In the genomic region with DNA sequence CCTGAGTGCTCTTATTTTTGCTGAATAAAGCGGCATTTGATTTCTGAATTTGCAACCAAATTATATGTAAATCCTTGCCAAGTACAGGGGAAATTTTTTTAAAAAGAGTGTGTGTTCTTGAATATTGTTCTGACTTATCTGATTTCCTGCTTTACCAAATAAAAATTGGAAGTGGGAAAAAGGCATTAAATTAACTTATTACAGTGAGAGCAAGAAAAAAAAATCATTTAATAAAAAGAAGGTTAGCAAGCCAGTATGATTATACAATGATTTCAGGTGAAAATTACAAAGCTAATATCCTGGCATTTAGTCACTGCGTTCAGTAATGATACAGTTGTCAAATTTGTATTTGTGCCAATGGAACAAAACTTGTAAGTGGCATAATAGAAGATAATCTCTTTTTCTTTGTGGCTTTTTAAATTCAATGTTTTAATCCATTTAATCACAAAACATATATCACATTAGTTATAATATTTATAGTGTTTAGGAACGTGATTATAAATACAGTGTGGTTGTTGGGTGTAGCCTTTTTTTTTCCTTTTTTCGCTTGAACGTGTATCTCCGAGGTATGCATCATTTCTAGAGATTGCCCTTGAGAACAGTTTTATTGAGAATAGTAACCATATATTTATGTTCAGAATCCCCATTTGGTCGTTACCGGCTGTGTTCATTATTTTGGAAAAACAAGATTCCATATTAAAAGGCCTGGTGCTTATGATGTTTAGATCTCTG, we compare ENCODE assay signal across 9 cellular contexts.
A peak's percentile ranks its signal among the peaks of the same experiment; 100 is the strongest.
DNase-seq lines count a peak whose midpoint lies in the region; ATAC-seq and TF ChIP-seq lines count a peak whose summit lies in the region.
"Had no signal": no experiment of that assay in that cellular context is flagged by ENCODE, and none has a peak within 500 bp of the region (broad histone marks: within the 10 kb centered on the region; RNA-seq: fewer than 3 reads in every experiment).

No MANE protein-coding gene starts in this region.

- no peaks in the 10 kb centered on the region for H3K36me3 ChIP-seq in tibial nerve

- no peak for TF ChIP-seq CTCF in tibial nerve (IDR thresholded peaks at IDR 0.05)

- 15% methylated on average over 8 of the region's 8 CpGs for WGBS in tibial nerve, 2 donors

- peaks cover 1 to 2% of the 10 kb centered on the region in 2 donors for H3K36me3 Mint-ChIP-seq in activated T-cell treated with anti-CD3 and anti-CD28 coated beads, Interleukin-2, amount 50 U/mL, for 72 hours (ENCODE audit: insufficient read depth in 2 of 2)
- H3K36me3 Mint-ChIP-seq in activated T-helper 2 cell treated with anti-CD3 and anti-CD28 coated beads, Interferon-gamma antibody, Interleukin-2, Interleukin-4, amounts not matched to agents 10 μg/mL and 5 μg/mL and 100 μg/mL, durations not matched to agents 14 hours and 24 hours and 36 hours (ENCODE audit: low read depth), result peaks cover 5% of the 10 kb centered on the region

- peak overlapping the region; percentile 78 to 95 (median 90) for H3K4me3 ChIP-seq in tibial nerve

- H3K27ac ChIP-seq in layer of hippocampus (ENCODE audit: low read depth, low read length) (peak overlapping the region; percentile 98), tibial nerve (peak overlapping the region; percentile 95 to 100 (median 98))

- intact Hi-C loops in activated T-helper 2 cell treated with anti-CD3 and anti-CD28 coated beads, Interferon-gamma antibody, Interleukin-2, Interleukin-4, amounts not matched to agents 10 μg/mL and 5 μg/mL and 100 μg/mL, durations not matched to agents 14 hours and 24 hours and 36 hours (cut with micrococcal nuclease), result no loop called here

- TF ChIP-seq EP300 in tibial nerve (IDR thresholded peaks at IDR 0.05), result no peak

- no peak for ATAC-seq in activated T-cell treated with anti-CD3 and anti-CD28 coated beads, Interleukin-2, amount 50 U/mL, for 72 hours (replicated peaks in 1 of 2)
- no peak for ATAC-seq in GM18511 (IDR thresholded peaks at IDR 0.05; ENCODE audit: unreplicated experiment)

- no peaks in the 10 kb centered on the region for H3K9me3 ChIP-seq in tibial nerve

- peak overlapping the region; percentile 88 to 90 for H3K4me3 Mint-ChIP-seq in activated T-cell treated with anti-CD3 and anti-CD28 coated beads, Interleukin-2, amount 50 U/mL, for 72 hours
- H3K4me3 Mint-ChIP-seq in activated T-helper 2 cell treated with anti-CD3 and anti-CD28 coated beads, Interferon-gamma antibody, Interleukin-2, Interleukin-4, amounts not matched to agents 10 μg/mL and 5 μg/mL and 100 μg/mL, durations not matched to agents 14 hours and 24 hours and 36 hours (ENCODE audit: low read depth), result peak overlapping the region; percentile 81

- peaks cover 40% of the 10 kb centered on the region for H3K4me1 Mint-ChIP-seq in activated T-cell treated with anti-CD3 and anti-CD28 coated beads, Interleukin-2, amount 50 U/mL, for 72 hours (ENCODE audit: low read depth)
- peaks cover 27% of the 10 kb centered on the region for H3K4me1 Mint-ChIP-seq in activated T-helper 2 cell treated with anti-CD3 and anti-CD28 coated beads, Interferon-gamma antibody, Interleukin-2, Interleukin-4, amounts not matched to agents 10 μg/mL and 5 μg/mL and 100 μg/mL, durations not matched to agents 14 hours and 24 hours and 36 hours (ENCODE audit: low read depth)

- peaks cover 0 to 51% (median 38%) of the 10 kb centered on the region in 4 donors for H3K4me1 ChIP-seq in tibial nerve

- no peaks in the 10 kb centered on the region for H3K27me3 Mint-ChIP-seq in activated T-cell treated with anti-CD3 and anti-CD28 coated beads, Interleukin-2, amount 50 U/mL, for 72 hours (ENCODE audit: low read depth)
- H3K27me3 Mint-ChIP-seq in activated T-helper 2 cell treated with anti-CD3 and anti-CD28 coated beads, Interferon-gamma antibody, Interleukin-2, Interleukin-4, amounts not matched to agents 10 μg/mL and 5 μg/mL and 100 μg/mL, durations not matched to agents 14 hours and 24 hours and 36 hours (ENCODE audit: low read depth), result no peaks in the 10 kb centered on the region

- H3K9me3 Mint-ChIP-seq in activated T-cell treated with anti-CD3 and anti-CD28 coated beads, Interleukin-2, amount 50 U/mL, for 72 hours, result no peaks in the 10 kb centered on the region
- H3K9me3 Mint-ChIP-seq in activated T-helper 2 cell treated with anti-CD3 and anti-CD28 coated beads, Interferon-gamma antibody, Interleukin-2, Interleukin-4, amounts not matched to agents 10 μg/mL and 5 μg/mL and 100 μg/mL, durations not matched to agents 14 hours and 24 hours and 36 hours, result no peaks in the 10 kb centered on the region

- no peak overlapping the region for H3K27ac Mint-ChIP-seq in activated T-cell treated with anti-CD3 and anti-CD28 coated beads, Interleukin-2, amount 50 U/mL, for 72 hours
- H3K27ac Mint-ChIP-seq in activated T-helper 2 cell treated with anti-CD3 and anti-CD28 coated beads, Interferon-gamma antibody, Interleukin-2, Interleukin-4, amounts not matched to agents 10 μg/mL and 5 μg/mL and 100 μg/mL, durations not matched to agents 14 hours and 24 hours and 36 hours, result peak overlapping the region; percentile 92

- DNase-seq in activated T-cell treated with anti-CD3 and anti-CD28 coated beads, Interleukin-2, amount 50 U/mL, for 72 hours, result no peak
- no peak for DNase-seq in activated T-cell treated with anti-CD3 and anti-CD28 coated beads, Interleukin-2, amount 50 U/mL, for 1 hour
- no peak for DNase-seq in activated T-helper 2 cell treated with anti-CD3 and anti-CD28 coated beads, Interferon-gamma antibody, Interleukin-2, Interleukin-4, amounts not matched to agents 10 μg/mL and 5 μg/mL and 100 μg/mL, durations not matched to agents 14 hours and 24 hours and 36 hours (ENCODE audit: low spot score)
- DNase-seq in tibial nerve (ENCODE audit: low spot score in 2 of 2) (no peak), SW 1271 (lab: John Stamatoyannopoulos, UW) (no peak), glomerular visceral epithelial cell (ENCODE audit: extremely low spot score) (no peak)
- DNase-seq: NK-92 treated with Interleukin-12 subunit alpha and Interleukin-12 subunit beta, amount 100 ng/mL, for 24 hours had no signal

- no peaks in the 10 kb centered on the region for H3K27me3 ChIP-seq in layer of hippocampus (ENCODE audit: control insufficient read depth, insufficient read depth, low read length)
- H3K27me3 ChIP-seq in tibial nerve, result no peaks in the 10 kb centered on the region

- no peak for TF ChIP-seq POLR2A in tibial nerve (IDR thresholded peaks at IDR 0.05)
